ENCODE assay signal across 1 cellular context in genomic region chr1:227070638-227071285, GRCh38.
TF ChIP-seq lines count a peak whose summit lies in the region.

No MANE protein-coding gene starts in this region.

TF ChIP-seq in HEK293, 187 proteins besides CTCF, POLR2A, EP300 and RAD21 (continued from another document):
- TF ChIP-seq ZNF692 (tag by site-specific recombination; IDR thresholded peaks at IDR 0.05) (0 out of 2 replicates have a peak, but pooled peaks have one; percentile 61), TRIM28 (IDR thresholded peaks at IDR 0.05; ENCODE audit: borderline replicate concordance, low read length) (no peak), ZNF704 (tag by site-specific recombination; IDR thresholded peaks at IDR 0.05) (no peak), KLF1 (tag by site-specific recombination; IDR thresholded peaks at IDR 0.05) (no peak), ZNF610 (tag by site-specific recombination; IDR thresholded peaks at IDR 0.05; ENCODE audit: borderline replicate concordance) (no peak), PBX3 (CRISPR knock-in tag; IDR thresholded peaks at IDR 0.05) (no peak), ZNF670 (tag by site-specific recombination; IDR thresholded peaks at IDR 0.05; ENCODE audit: low read depth) (no peak), ATF2 (tag by site-specific recombination; IDR thresholded peaks at IDR 0.05; ENCODE audit: low read depth) (peak; percentile 54; the same call in 1 of the 2 replicates)
